In genomic region chr19:50025022-50025793, GRCh38 we compare ENCODE assay signal across 8 cellular contexts. TPM values are rescaled to one million over a fixed set of nuclear protein-coding genes. Genes with fewer than 3 reads are reported as not detected.
DNase-seq lines count a peak whose midpoint lies in the region; ATAC-seq lines count a peak whose summit lies in the region.

A gene with protein sequence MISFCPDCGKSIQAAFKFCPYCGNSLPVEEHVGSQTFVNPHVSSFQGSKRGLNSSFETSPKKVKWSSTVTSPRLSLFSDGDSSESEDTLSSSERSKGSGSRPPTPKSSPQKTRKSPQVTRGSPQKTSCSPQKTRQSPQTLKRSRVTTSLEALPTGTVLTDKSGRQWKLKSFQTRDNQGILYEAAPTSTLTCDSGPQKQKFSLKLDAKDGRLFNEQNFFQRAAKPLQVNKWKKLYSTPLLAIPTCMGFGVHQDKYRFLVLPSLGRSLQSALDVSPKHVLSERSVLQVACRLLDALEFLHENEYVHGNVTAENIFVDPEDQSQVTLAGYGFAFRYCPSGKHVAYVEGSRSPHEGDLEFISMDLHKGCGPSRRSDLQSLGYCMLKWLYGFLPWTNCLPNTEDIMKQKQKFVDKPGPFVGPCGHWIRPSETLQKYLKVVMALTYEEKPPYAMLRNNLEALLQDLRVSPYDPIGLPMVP (minus strand): TSS chr19:50025372. CDS start chr19:50016162, 9,210 bp downstream.

- H3K4me3 ChIP-seq in rectal smooth muscle tissue (ENCODE audit: low read length) (peak within 1 kb of the TSS; percentile 99), aorta (ENCODE audit: low read length in 2 of 2) (peak within 1 kb of the TSS; percentile 84 to 93)

- 0% methylated on average over 59 of the region's 59 CpGs for WGBS in aorta, 2 donors

- H3K36me3 ChIP-seq in rectal smooth muscle tissue (ENCODE audit: control insufficient read depth, insufficient read depth, low read length) (peaks cover 6% of the 10 kb centered on the region), aorta (ENCODE audit: control insufficient read depth in 1 of 2, insufficient read depth in 2 of 2, low read length in 1 of 2) (no peaks in the 10 kb centered on the region)

- H3K27ac ChIP-seq in rectal smooth muscle tissue (ENCODE audit: low read depth, low read length) (peak within 1 kb of the TSS; percentile 95), aorta (ENCODE audit: low read depth in 1 of 2, low read length in 2 of 2) (peak within 1 kb of the TSS in 1 of 2 donors; percentile 83)

- intact Hi-C loops in aorta (cut with DNase I), result loop anchor here in 1 of 2 donors (1.0 kb wide), 1 partner anchor 21 kb away; no protein-coding TSS in a partner anchor

- peak within 1 kb of the TSS; percentile 99 for H3K9ac ChIP-seq in rectal smooth muscle tissue (ENCODE audit: low read length)

- DNase-seq in NCI-H2081 (lab: John Stamatoyannopoulos, UW) (peak; percentile 99 to 100), T1000 (lab: John Stamatoyannopoulos, UW) (peak; percentile 98), astrocyte of the hippocampus (ENCODE audit: low read depth, low spot score) (peak; percentile 100), hepatic stellate cell (ENCODE audit: low spot score) (peak; percentile 98), aorta (peak; percentile 100)

- ATAC-seq in GM18508 (IDR thresholded peaks at IDR 0.05; ENCODE audit: insufficient read depth, unreplicated experiment) (peak; percentile 66), HG03025 (IDR thresholded peaks at IDR 0.05; ENCODE audit: low FRiP score, unreplicated experiment) (peak; percentile 78), aorta (ENCODE audit: low FRiP score) (peak; percentile 98)

- no peaks in the 10 kb centered on the region for H3K27me3 ChIP-seq in rectal smooth muscle tissue (ENCODE audit: control insufficient read depth, insufficient read depth, low read length)
- no peaks in the 10 kb centered on the region for H3K27me3 ChIP-seq in aorta (ENCODE audit: control insufficient read depth in 1 of 2, insufficient read depth in 2 of 2, low read length in 1 of 2)

- H3K4me1 ChIP-seq in rectal smooth muscle tissue (ENCODE audit: control insufficient read depth, insufficient read depth, low read length), result peaks cover 5% of the 10 kb centered on the region
- H3K4me1 ChIP-seq in aorta (ENCODE audit: control insufficient read depth in 1 of 2, insufficient read depth in 2 of 2, low read length in 2 of 2), result no peaks in the 10 kb centered on the region

- H3K9me3 ChIP-seq in aorta (ENCODE audit: control insufficient read depth, low read length), result no peaks in the 10 kb centered on the region

RNA-seq across cellular contexts. Expression of the gene that starts here (rescaled TPM):
- total RNA-seq in aorta, result 10 to 100 TPM; 36.7 to 40.5 TPM
- 10 to 100 TPM; 23.7 to 27.0 TPM for polyA plus RNA-seq in aorta
